In the genomic region with DNA sequence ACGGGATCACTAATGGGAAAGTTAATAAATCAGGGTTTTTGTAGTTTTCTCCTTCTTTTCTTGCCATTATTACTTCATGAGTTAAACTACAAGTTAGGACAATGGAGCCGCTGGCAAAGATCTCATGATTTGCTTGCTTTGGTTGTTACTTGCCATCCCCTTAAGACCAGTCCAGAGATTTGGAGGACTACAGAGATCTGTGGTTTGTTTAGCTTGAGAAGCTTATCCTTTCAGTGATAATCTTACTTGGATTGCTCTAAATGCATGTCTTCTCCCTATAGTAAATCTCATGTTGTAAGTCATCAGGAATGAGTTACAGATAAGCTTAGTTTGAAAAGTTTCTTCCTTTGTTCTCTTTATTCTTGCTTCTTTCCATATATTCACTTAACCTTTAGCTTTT, we compare ENCODE assay signal across 22 cellular contexts.
"Had no signal": no experiment of that assay in that cellular context is flagged by ENCODE, and none has a peak within 500 bp of the region (broad histone marks: within the 10 kb centered on the region; RNA-seq: fewer than 3 reads in every experiment).

No MANE protein-coding gene starts in this region.

- H3K27me3 ChIP-seq: colonic mucosa, esophagus muscularis mucosa, right atrium auricular region, stomach, thyroid gland had no signal

- FAIRE-seq: endothelial cell of umbilical vein, frontal cortex, keratinocyte had no signal

- H3K4me1 ChIP-seq: colonic mucosa, esophagus muscularis mucosa, lower lobe of right lung, prostate gland, right atrium auricular region, thyroid gland had no signal

- H3K36me3 ChIP-seq: colonic mucosa, lower lobe of right lung, prostate gland, right atrium auricular region, thyroid gland had no signal

- H3K4me3 ChIP-seq: colonic mucosa, esophagus muscularis mucosa, lower lobe of right lung, prostate gland, right atrium auricular region, stomach, thyroid gland had no signal

- H3K27me3 Mint-ChIP-seq: dendritic cell treated with granulocyte-macrophage colony-stimulating factor and Interleukin-4, amounts not matched to agents 40 ng/mL and 50 ng/mL, for 4 days had no signal

- H3K27ac ChIP-seq: colonic mucosa, esophagus muscularis mucosa, lower lobe of right lung, prostate gland, right atrium auricular region, stomach, thyroid gland had no signal

- H3K4me3 Mint-ChIP-seq: dendritic cell treated with granulocyte-macrophage colony-stimulating factor and Interleukin-4, amounts not matched to agents 40 ng/mL and 50 ng/mL, for 4 days; natural killer cell; neural crest cell; stimulated activated effector memory CD8-positive, alpha-beta T cell treated with anti-CD3 and anti-CD28 coated beads, Interleukin-12 subunit alpha, Interleukin-12 subunit beta, amount 100 ng/mL, for 72 hours had no signal

- DNase-seq: colonic mucosa; effector memory CD4-positive, alpha-beta T cell; left ventricle myocardium superior; lower lobe of right lung; natural killer cell; nucleus accumbens; stimulated activated CD4-positive, alpha-beta T cell treated with anti-CD3 and anti-CD28 coated beads, Interleukin-2, amount 100 ng/mL, for 24 hours; stimulated activated CD4-positive, alpha-beta T cell treated with anti-CD3 and anti-CD28 coated beads, Interleukin-4, amount 100 ng/mL, for 24 hours; stimulated activated naive CD4-positive, alpha-beta T cell treated with Interleukin-2 at 50 U/mL for 16 hours; stomach; thyroid gland; trophoblast cell had no signal

- H3K36me3 Mint-ChIP-seq: stimulated activated effector memory CD8-positive, alpha-beta T cell treated with anti-CD3 and anti-CD28 coated beads, Interleukin-12 subunit alpha, Interleukin-12 subunit beta, amount 100 ng/mL, for 72 hours had no signal

- ATAC-seq: left ventricle myocardium superior; lower lobe of right lung; natural killer cell; sciatic nerve; stimulated activated effector memory CD8-positive, alpha-beta T cell treated with anti-CD3 and anti-CD28 coated beads, Interleukin-12 subunit alpha, Interleukin-12 subunit beta, amount 100 ng/mL, for 72 hours had no signal

- H3K27ac Mint-ChIP-seq: dendritic cell treated with granulocyte-macrophage colony-stimulating factor and Interleukin-4, amounts not matched to agents 40 ng/mL and 50 ng/mL, for 4 days; stimulated activated effector memory CD8-positive, alpha-beta T cell treated with anti-CD3 and anti-CD28 coated beads, Interleukin-12 subunit alpha, Interleukin-12 subunit beta, amount 100 ng/mL, for 72 hours had no signal

- H3K9me3 ChIP-seq: colonic mucosa, lower lobe of right lung, prostate gland, right atrium auricular region, stomach, thyroid gland had no signal
